Comparison of ENCODE assay signal across 8 cellular contexts in the genomic region with DNA sequence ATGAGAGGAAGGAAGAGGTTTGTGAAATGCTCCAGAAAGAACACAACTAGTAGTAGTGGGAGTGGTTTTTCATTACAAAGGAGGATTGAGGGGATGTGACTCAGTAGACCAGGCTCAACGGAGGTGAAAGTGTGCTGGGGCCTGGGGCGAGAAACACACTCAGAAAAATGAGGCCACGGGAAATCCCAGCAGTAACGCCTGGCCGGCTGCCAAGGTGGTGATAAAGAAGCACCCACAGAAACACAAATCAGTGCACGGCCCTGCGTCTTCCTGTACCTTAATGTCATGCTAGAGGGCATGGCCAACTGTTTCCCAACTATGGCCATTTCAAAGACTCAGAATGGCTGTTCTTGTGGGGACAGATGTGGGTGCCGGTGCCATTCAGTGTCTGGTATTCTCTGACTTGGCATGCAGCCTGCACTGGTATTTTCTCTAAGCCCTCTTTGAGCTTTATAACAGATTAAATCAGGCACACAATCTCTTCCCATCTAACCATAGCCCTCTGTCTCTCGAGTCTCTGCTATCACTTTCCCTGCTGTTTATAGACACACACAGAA. TPM values are rescaled to one million over a fixed set of nuclear protein-coding genes. Genes with fewer than 3 reads are reported as not detected.
DNase-seq lines count a peak whose midpoint lies in the region; ATAC-seq and TF ChIP-seq lines count a peak whose summit lies in the region.

No MANE protein-coding gene starts in this region.

- DNase-seq in Daoy (ENCODE audit: low read depth) (peak; percentile 90), fibroblast of pulmonary artery (ENCODE audit: low read depth) (peak; percentile 71), cortex of kidney (lab: John Stamatoyannopoulos, UW) (no peak), SKM-1 (lab: John Stamatoyannopoulos, UW; ENCODE audit: unreplicated experiment) (no peak)
- peak; percentile 38 to 59 for DNase-seq in activated CD8-positive, alpha-beta memory T cell treated with anti-CD3 and anti-CD28 coated beads for 1 hour (ENCODE audit: extremely low read depth in 1 of 2, low read depth in 1 of 2)
- DNase-seq in stimulated activated CD8-positive, alpha-beta memory T cell treated with anti-CD3 and anti-CD28 coated beads, Interleukin-2, amount 100 ng/mL, for 48 hours (ENCODE audit: low read depth in 2 of 2): peak; percentile 76 to 86

- peak; percentile 69 for ATAC-seq in HG03432 (IDR thresholded peaks at IDR 0.05; ENCODE audit: unreplicated experiment)
- no peak for ATAC-seq in GM21723 (IDR thresholded peaks at IDR 0.05; ENCODE audit: unreplicated experiment)

- no peak for TF ChIP-seq CTCF in fibroblast of pulmonary artery (IDR thresholded peaks at IDR 0.05; ENCODE audit: low read length, missing control alignments)

- H3K4me3 ChIP-seq in fibroblast of pulmonary artery (replicated peaks; ENCODE audit: low read depth, low read length): no peak overlapping the region

RNA-seq across cellular contexts. Expression of a gene that starts 38.2 kb away (rescaled TPM):
- 21.4 and 23.0 TPM in 2 replicates for total RNA-seq in Daoy (2014; rRNA removed; shearing (Covaris generic))

RNA-seq across cellular contexts. Expression of a gene that starts 38.3 kb away (rescaled TPM):
- 13.2 and 18.7 TPM in 2 replicates for total RNA-seq in Daoy (2014; rRNA removed; shearing (Covaris generic))

Comparison
In these comparisons a context has a peak if more than half of its experiments do, and no peak if none do; other contexts are left out.
1. DNase-seq: peak in Daoy (single experiment), activated CD8-positive, alpha-beta memory T cell treated with anti-CD3 and anti-CD28 coated beads for 1 hour (2 of 2), fibroblast of pulmonary artery (single experiment) and stimulated activated CD8-positive, alpha-beta memory T cell treated with anti-CD3 and anti-CD28 coated beads, Interleukin-2, amount 100 ng/mL, for 48 hours (2 of 2); none in cortex of kidney (single experiment) and SKM-1 (single experiment).